In genomic region chr2:239942090-239942489, GRCh38 we compare ENCODE assay signal across 15 cellular contexts.
"Had no signal": no experiment of that assay in that cellular context is flagged by ENCODE, and none has a peak within 500 bp of the region (broad histone marks: within the 10 kb centered on the region; RNA-seq: fewer than 3 reads in every experiment).

No MANE protein-coding gene starts in this region.

- H3K4me1 ChIP-seq: colonic mucosa, parathyroid adenoma had no signal

- H3K36me3 Mint-ChIP-seq: naive B cell had no signal

- H2AFZ ChIP-seq: parathyroid adenoma had no signal

- H3K27ac Mint-ChIP-seq: activated B cell treated with CpG ODN at 0.5 μM for 24 hours; activated CD4-positive, alpha-beta T cell treated with anti-CD3 and anti-CD28 coated beads, Interleukin-2, amount 10 ng/mL, durations not matched to agents 24 days and 14 days; activated T-helper 2 cell treated with anti-CD3 and anti-CD28 coated beads, Interferon-gamma antibody, Interleukin-2, Interleukin-4, amounts not matched to agents 10 μg/mL and 5 μg/mL and 100 μg/mL, durations not matched to agents 14 hours and 24 hours and 36 hours; naive B cell; stimulated activated memory B cell treated with anti-CD40 and anti-IgM and Interleukin-4, amounts not matched to agents 10 μg/mL and 1 μg/mL and 100 μg/mL, for 72 hours; T-helper 1 cell treated with Interleukin-12 subunit alpha and Interleukin-12 subunit beta and Interleukin-4 antibody, amounts not matched to agents 30 μg/mL and 1 μg/mL, for 36 hours had no signal

- H3K4me3 Mint-ChIP-seq: activated B cell treated with CpG ODN at 0.5 μM for 24 hours; activated CD4-positive, alpha-beta T cell treated with anti-CD3 and anti-CD28 coated beads, Interleukin-2, amount 10 ng/mL, durations not matched to agents 24 days and 14 days; stimulated activated memory B cell treated with anti-CD40 and anti-IgM and Interleukin-4, amounts not matched to agents 10 μg/mL and 1 μg/mL and 100 μg/mL, for 72 hours; T-helper 1 cell treated with Interleukin-12 subunit alpha and Interleukin-12 subunit beta and Interleukin-4 antibody, amounts not matched to agents 30 μg/mL and 1 μg/mL, for 36 hours had no signal

- H3K36me3 ChIP-seq: cardiac muscle cell, colonic mucosa had no signal

- H3K9ac ChIP-seq: parathyroid adenoma had no signal

- DNase-seq: activated B cell treated with CpG ODN at 0.5 μM for 24 hours; activated CD4-positive, alpha-beta T cell treated with anti-CD3 and anti-CD28 coated beads, Interleukin-2, amount 10 ng/mL, durations not matched to agents 24 days and 14 days; activated T-cell treated with anti-CD3 and anti-CD28 coated beads for 4 hours; colonic mucosa; kidney glomerular epithelial cell; naive B cell; stimulated activated CD4-positive, alpha-beta T cell treated with anti-CD3 and anti-CD28 coated beads, Interleukin-1b, Interleukin-23, amount 100 ng/mL, for 48 hours; trophoblast cell had no signal

- H3K9me3 Mint-ChIP-seq: activated B cell treated with CpG ODN at 0.5 μM for 24 hours; activated CD4-positive, alpha-beta T cell treated with anti-CD3 and anti-CD28 coated beads, Interleukin-2, amount 10 ng/mL, durations not matched to agents 24 days and 14 days; activated T-helper 2 cell treated with anti-CD3 and anti-CD28 coated beads, Interferon-gamma antibody, Interleukin-2, Interleukin-4, amounts not matched to agents 10 μg/mL and 5 μg/mL and 100 μg/mL, durations not matched to agents 14 hours and 24 hours and 36 hours; naive B cell; stimulated activated memory B cell treated with anti-CD40 and anti-IgM and Interleukin-4, amounts not matched to agents 10 μg/mL and 1 μg/mL and 100 μg/mL, for 72 hours; T-helper 1 cell treated with Interleukin-12 subunit alpha and Interleukin-12 subunit beta and Interleukin-4 antibody, amounts not matched to agents 30 μg/mL and 1 μg/mL, for 36 hours had no signal

- FAIRE-seq: frontal cortex had no signal

- H3K27me3 Mint-ChIP-seq: activated B cell treated with CpG ODN at 0.5 μM for 24 hours; activated CD4-positive, alpha-beta T cell treated with anti-CD3 and anti-CD28 coated beads, Interleukin-2, amount 10 ng/mL, durations not matched to agents 24 days and 14 days; naive B cell; stimulated activated memory B cell treated with anti-CD40 and anti-IgM and Interleukin-4, amounts not matched to agents 10 μg/mL and 1 μg/mL and 100 μg/mL, for 72 hours had no signal

- H3K4me3 ChIP-seq: cardiac muscle cell, colonic mucosa had no signal

- H3K27ac ChIP-seq: cardiac muscle cell, colonic mucosa, parathyroid adenoma had no signal

- H3K9me3 ChIP-seq: colonic mucosa had no signal

- H3K79me2 ChIP-seq: parathyroid adenoma had no signal

- ATAC-seq: SK-N-SH treated with all-trans-retinoic acid at 6 μM for 48 hours; stimulated activated memory B cell treated with anti-CD40 and anti-IgM and Interleukin-4, amounts not matched to agents 10 μg/mL and 1 μg/mL and 100 μg/mL, for 72 hours had no signal

- H3K27me3 ChIP-seq: cardiac muscle cell, colonic mucosa had no signal
